ENCODE assay signal across 16 cellular contexts in the genomic region with DNA sequence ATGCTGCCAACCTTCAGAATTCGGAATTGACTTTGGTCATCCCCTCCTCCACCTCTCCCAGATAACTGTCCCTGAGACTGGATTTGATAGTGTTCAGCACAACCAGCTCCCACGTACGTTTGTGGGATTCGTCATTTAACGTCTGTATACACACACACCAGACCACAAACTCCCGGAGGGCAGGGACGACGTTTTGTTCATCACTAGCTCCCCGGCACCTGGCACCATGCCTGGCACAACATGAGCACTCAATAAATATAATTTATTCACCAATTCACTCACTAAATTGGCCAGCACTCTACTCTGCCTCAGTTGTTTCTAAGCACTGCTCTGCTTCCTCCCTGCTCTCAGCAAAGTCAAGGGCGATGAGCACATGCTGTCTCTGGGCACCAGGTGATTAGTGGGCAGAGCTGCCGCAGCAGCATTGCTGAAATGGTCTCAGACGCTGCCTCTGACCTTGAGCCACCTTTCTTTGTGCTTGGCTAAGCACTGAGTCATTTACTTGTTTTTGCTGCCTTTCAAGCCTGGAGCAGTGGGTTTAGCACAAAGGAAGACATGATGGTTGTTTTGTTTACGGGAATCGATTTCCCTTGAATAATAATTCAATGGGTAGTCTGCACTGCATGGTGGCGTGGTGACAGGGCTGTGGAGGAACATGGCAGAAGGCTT. TPM values are rescaled to one million over a fixed set of nuclear protein-coding genes. Genes with fewer than 3 reads are reported as not detected.
DNase-seq lines count a peak whose midpoint lies in the region; TF ChIP-seq lines count a peak whose summit lies in the region.
"Had no signal": no experiment of that assay in that cellular context is flagged by ENCODE, and none has a peak within 500 bp of the region (broad histone marks: within the 10 kb centered on the region; RNA-seq: fewer than 3 reads in every experiment).

No MANE protein-coding gene starts in this region.

- H3K79me2 ChIP-seq in mammary epithelial cell (ENCODE audit: insufficient read depth, low read length), result no peaks in the 10 kb centered on the region

- H4K20me1 ChIP-seq in mammary epithelial cell (ENCODE audit: insufficient read depth, low read length), result no peaks in the 10 kb centered on the region

- no peak overlapping the region for H3K9ac ChIP-seq in mammary epithelial cell (ENCODE audit: insufficient read depth, low read length)

- dilution Hi-C loops in mammary epithelial cell (cut with HindIII; ENCODE audit: low sequenced_read_pairs), result no loop called here

- TF ChIP-seq EP300 in ovary (IDR thresholded peaks at IDR 0.05), result no peak

- no peak overlapping the region for H3K27ac ChIP-seq in mammary epithelial cell (ENCODE audit: insufficient read depth, low read depth, low read length)
- H3K27ac ChIP-seq in ovary, result no peak overlapping the region
- H3K27ac ChIP-seq: pancreas, vagina had no signal

- BruUV-seq in MCF 10A (replicated peaks; lab: Mats Ljungman, UMichigan), result no TSS peak
- no TSS peak for BruUV-seq in mammary epithelial cell (replicated peaks; lab: Mats Ljungman, UMichigan)

- H3K36me3 Mint-ChIP-seq in MCF 10A (ENCODE audit: insufficient read depth, unreplicated experiment), result no peaks in the 10 kb centered on the region

- peak overlapping the region; percentile 15 for H3K4me3 Mint-ChIP-seq in MCF 10A (ENCODE audit: unreplicated experiment)
- H3K4me3 Mint-ChIP-seq: activated T-helper 17 cell treated with anti-CD3 and anti-CD28 coated beads, Interleukin-2, amount 50 U/mL, for 72 hours; HFFc6 had no signal

- H3K27me3 ChIP-seq in mammary epithelial cell (ENCODE audit: insufficient read depth, low read length) (no peaks in the 10 kb centered on the region), ovary (no peaks in the 10 kb centered on the region)
- H3K27me3 ChIP-seq: pancreas, vagina had no signal

- H3K4me3 ChIP-seq in mammary epithelial cell (replicated peaks in 1 of 3; ENCODE audit: insufficient read depth in 1 of 3, low read depth in 2 of 3, low read length in 3 of 3) (no peak overlapping the region), epithelial cell of proximal tubule (ENCODE audit: low read depth, low read length) (no peak overlapping the region), ovary (no peak overlapping the region)
- H3K4me3 ChIP-seq: lung, pancreas, vagina had no signal

- 47% methylated on average over 15 of the region's 15 CpGs for whole genome bisulfite sequencing in mammary epithelial cell (ENCODE audit: low coverage, missing lambda C conversion rate)
- WGBS in ovary, 3 donors, result 23 to 52% (median 24%) methylated on average over 15 of the region's 15 CpGs

- POLR2A ChIA-PET in MCF 10A (lab: Yijun Ruan, JAX), result interaction anchor here (0.5 kb wide), 1 partner anchor 654 kb away, joined by 5 read pairs; no protein-coding TSS in a partner anchor

- H3K4me1 Mint-ChIP-seq in MCF 10A (ENCODE audit: insufficient read depth, unreplicated experiment), result peaks cover 15% of the 10 kb centered on the region

- H2AFZ ChIP-seq in mammary epithelial cell (ENCODE audit: low read depth, low read length), result no peak overlapping the region

- DNase-seq in MCF 10A (ENCODE audit: unreplicated experiment) (peak; percentile 71), mammary epithelial cell (no peak), NCI-H774 (lab: John Stamatoyannopoulos, UW) (peak; percentile 47), epithelial cell of proximal tubule (ENCODE audit: low read depth) (peak; percentile 85), stromal cell of bone marrow (ENCODE audit: low read depth) (peak; percentile 40), ovary (no peak), activated gamma-delta T cell (lab: John Stamatoyannopoulos, UW) (no peak)
- DNase-seq in stimulated activated CD4-positive, alpha-beta T cell treated with anti-CD3 and anti-CD28 coated beads, Interleukin-4, amount 100 ng/mL, for 1 hour, result no peak
- DNase-seq: activated CD4-positive, alpha-beta T cell treated with anti-CD3 and anti-CD28 coated beads, Interleukin-2, amount 50 U/mL, for 4 hours; HFFc6; pancreas; T-helper 2 cell had no signal

- in situ Hi-C loops in mammary epithelial cell (cut with MboI; ENCODE audit: low sequenced_read_pairs in 2 of 2), result no loop called here

- TF ChIP-seq CTCF in MCF 10A (IDR thresholded peaks at IDR 0.05; ENCODE audit: unreplicated experiment), result no peak
- no peak for TF ChIP-seq CTCF in mammary epithelial cell (conservative IDR thresholded peaks at IDR 0.05 in 1 of 2, IDR thresholded peaks at IDR 0.05 in 1 of 2; ENCODE audit: extremely low read depth in 1 of 2, insufficient read depth in 1 of 2, low read depth in 1 of 2, low read length in 2 of 2)
- TF ChIP-seq CTCF in epithelial cell of proximal tubule (conservative IDR thresholded peaks at IDR 0.05; ENCODE audit: low read depth, low read length), result no peak
- no peak for TF ChIP-seq CTCF in ovary (IDR thresholded peaks at IDR 0.05)

- H3K4me1 ChIP-seq in mammary epithelial cell (ENCODE audit: insufficient read depth, low read length) (no peaks in the 10 kb centered on the region), ovary (ENCODE audit: insufficient read depth) (no peaks in the 10 kb centered on the region)
- H3K4me1 ChIP-seq: pancreas, vagina had no signal

- intact Hi-C loops in MCF 10A (cut with micrococcal nuclease) (no loop called here), mammary epithelial cell (cut with micrococcal nuclease) (no loop called here), ovary (cut with DNase I) (no loop called here)

- H3K4me2 ChIP-seq in mammary epithelial cell (ENCODE audit: insufficient read depth, low read depth, low read length), result no peak overlapping the region

- H3K9me3 Mint-ChIP-seq in MCF 10A (ENCODE audit: unreplicated experiment), result peaks cover 7% of the 10 kb centered on the region
- H3K9me3 Mint-ChIP-seq: activated T-helper 17 cell treated with anti-CD3 and anti-CD28 coated beads, Interleukin-2, amount 50 U/mL, for 72 hours; HFFc6 had no signal

- no peak for TF ChIP-seq POLR2A in ovary (IDR thresholded peaks at IDR 0.05)

- CTCF ChIA-PET in MCF 10A (lab: Yijun Ruan, JAX), result interaction anchor here (0.5 to 1.3 kb wide), 4 partner anchors 9 to 503 kb away, joined by 3 to 5 read pairs (median 4); partner anchors contain the start of gene LOXHD1
- CTCF ChIA-PET in mammary epithelial cell (lab: Charles Lee; ENCODE audit: low non-redundant PET), result no interaction called here

- H3K36me3 ChIP-seq in mammary epithelial cell (ENCODE audit: insufficient read depth, low read length) (no peaks in the 10 kb centered on the region), ovary (no peaks in the 10 kb centered on the region)
- H3K36me3 ChIP-seq: pancreas, vagina had no signal

- no peak overlapping the region for H3K27ac Mint-ChIP-seq in MCF 10A (ENCODE audit: low read depth, unreplicated experiment)
- H3K27ac Mint-ChIP-seq: activated T-helper 17 cell treated with anti-CD3 and anti-CD28 coated beads, Interleukin-2, amount 50 U/mL, for 72 hours; HFFc6 had no signal

- H3K27me3 Mint-ChIP-seq in MCF 10A (ENCODE audit: insufficient read depth, unreplicated experiment), result no peaks in the 10 kb centered on the region

- H3K9me3 ChIP-seq in mammary epithelial cell (replicated peaks; ENCODE audit: insufficient read depth, low read length) (no peaks in the 10 kb centered on the region), ovary (no peaks in the 10 kb centered on the region)
- H3K9me3 ChIP-seq: pancreas, vagina had no signal

RNA-seq across cellular contexts. Expression of gene LOXHD1, which starts 19.3 kb away (rescaled TPM):
- not detected in 2 replicates for total RNA-seq in MCF 10A (2022)
- total RNA-seq in mammary epithelial cell, result not detected
- not detected for polyA plus RNA-seq in mammary epithelial cell
- not detected for polyA minus RNA-seq in mammary epithelial cell
- not detected in 2 replicates for total RNA-seq in epithelial cell of proximal tubule
- under 1 TPM in 4 of 7 donors, not detected in 3; 0.13 to 0.72 (median 0.31) TPM for total RNA-seq in ovary
- 1 to 10 TPM in 1 of 2 donors, under 1 TPM in 1; 0.29 to 1.2 TPM for polyA plus RNA-seq in ovary
- total RNA-seq: activated T-helper 17 cell treated with anti-CD3 and anti-CD28 coated beads, Interleukin-2, amount 50 U/mL, for 72 hours; bronchial epithelial cell; HFFc6; vagina had no signal

Comparison
In these comparisons a context has a peak if more than half of its experiments do, and no peak if none do; other contexts are left out.
1. DNase-seq: peak in MCF 10A (single experiment), NCI-H774 (single experiment), epithelial cell of proximal tubule (single experiment) and stromal cell of bone marrow (single experiment); none in mammary epithelial cell (single experiment), ovary (0 of 5), activated gamma-delta T cell (single experiment) and stimulated activated CD4-positive, alpha-beta T cell treated with anti-CD3 and anti-CD28 coated beads, Interleukin-4, amount 100 ng/mL, for 1 hour (single experiment).